ENCODE assay signal across 16 cellular contexts in the genomic region with DNA sequence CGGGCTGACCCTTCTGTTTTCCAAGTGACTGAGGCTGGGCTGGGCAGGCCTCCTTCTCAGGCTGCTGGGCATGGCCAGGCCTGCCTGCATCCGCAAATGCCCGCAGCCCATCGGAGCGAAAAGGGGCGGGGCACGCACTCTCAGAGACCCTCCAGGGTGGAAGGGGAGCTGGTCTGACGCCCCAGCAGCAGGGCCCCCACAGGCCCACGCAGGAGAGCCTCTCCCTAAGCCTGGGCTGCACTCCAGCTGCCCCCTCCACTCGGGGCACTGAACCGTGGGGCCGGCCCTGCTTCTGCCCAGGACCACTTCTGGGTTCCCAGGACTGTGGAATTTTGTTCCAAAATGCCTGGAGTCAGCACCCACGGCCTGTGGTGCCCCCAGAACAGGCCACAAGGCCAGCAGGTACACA. TPM values are rescaled to one million over a fixed set of nuclear protein-coding genes. Genes with fewer than 3 reads are reported as not detected.
A peak's percentile ranks its signal among the peaks of the same experiment; 100 is the strongest.
DNase-seq lines count a peak whose midpoint lies in the region; ATAC-seq and TF ChIP-seq lines count a peak whose summit lies in the region.
"Had no signal": no experiment of that assay in that cellular context is flagged by ENCODE, and none has a peak within 500 bp of the region (broad histone marks: within the 10 kb centered on the region; RNA-seq: fewer than 3 reads in every experiment).

No MANE protein-coding gene starts in this region.

- 46 to 52% methylated on average over 13 of the region's 13 CpGs for WGBS in esophagus, 2 donors

- H3K27me3 Mint-ChIP-seq in nephron progenitor cell (ENCODE audit: low read depth, poor library complexity) = peaks cover 55% of the 10 kb centered on the region

- ATAC-seq in Right ventricle myocardium superior (ENCODE audit: poor library complexity) (no peak), Right ventricle myocardium inferior (no peak), GM19397 (IDR thresholded peaks at IDR 0.05; ENCODE audit: unreplicated experiment) (no peak), GM18858 (IDR thresholded peaks at IDR 0.05; ENCODE audit: unreplicated experiment) (no peak)

- peaks cover 20% of the 10 kb centered on the region for H3K9me3 Mint-ChIP-seq in nephron progenitor cell

- H3K4me1 ChIP-seq in esophagus (ENCODE audit: control insufficient read depth in 2 of 2, insufficient read depth in 2 of 2, low read length in 1 of 2) = peaks cover 0 to 13% of the 10 kb centered on the region in 2 donors
- peaks cover 8% of the 10 kb centered on the region for H3K4me1 ChIP-seq in vagina

- H3K36me3 ChIP-seq in esophagus (ENCODE audit: control insufficient read depth in 2 of 2, insufficient read depth in 2 of 2, low read length in 1 of 2) = no peaks in the 10 kb centered on the region
- no peaks in the 10 kb centered on the region for H3K36me3 ChIP-seq in vagina

- H3K27me3 ChIP-seq in esophagus (ENCODE audit: control insufficient read depth in 1 of 2, insufficient read depth in 2 of 2, low read length in 2 of 2) (no peaks in the 10 kb centered on the region), vagina (no peaks in the 10 kb centered on the region)

- H3K4me3 ChIP-seq in esophagus (ENCODE audit: low read depth in 1 of 2, low read length in 2 of 2) (peak overlapping the region; percentile 8), vagina (no peak overlapping the region)

- no peak overlapping the region for H3K27ac Mint-ChIP-seq in nephron progenitor cell
- H3K27ac Mint-ChIP-seq: IgD-negative memory B cell had no signal

- intact Hi-C loops in Right ventricle myocardium superior (cut with DNase I) (no loop called here), Right ventricle myocardium inferior (cut with DNase I) (no loop called here), vagina (cut with DNase I) (no loop called here)

- peak; percentile 29 for DNase-seq in Right ventricle myocardium superior
- DNase-seq in Right ventricle myocardium inferior (ENCODE audit: missing footprints) = no peak
- peak; percentile 47 for DNase-seq in nephron progenitor cell
- DNase-seq in vagina (ENCODE audit: extremely low spot score in 2 of 2) = no peak
- no peak for DNase-seq in retina
- DNase-seq: activated CD4-positive, alpha-beta T cell treated with anti-CD3 and anti-CD28 coated beads, Interleukin-2, amount 50 U/mL, for 4 hours; activated naive CD4-positive, alpha-beta T cell treated with anti-CD3 and anti-CD28 coated beads, Interleukin-2, amount 50 U/mL, for 16 hours; foreskin melanocyte; NCI-H1694 treated with DMSO at 0.1 percent for 48 hours had no signal

- peak overlapping the region; percentile 64 to 68 for H3K27ac ChIP-seq in esophagus (ENCODE audit: low read depth in 2 of 2, low read length in 1 of 2)
- peak overlapping the region; percentile 17 for H3K27ac ChIP-seq in vagina

- no peaks in the 10 kb centered on the region for H3K9me3 ChIP-seq in esophagus (ENCODE audit: control insufficient read depth in 2 of 2, insufficient read depth in 1 of 2, low read depth in 1 of 2, low read length in 1 of 2)
- H3K9me3 ChIP-seq in vagina = no peaks in the 10 kb centered on the region

- peaks cover 6% of the 10 kb centered on the region for H3K4me1 Mint-ChIP-seq in nephron progenitor cell

- H3K36me3 Mint-ChIP-seq in nephron progenitor cell (ENCODE audit: low read depth) = peaks cover 7% of the 10 kb centered on the region

- H3K4me3 Mint-ChIP-seq in nephron progenitor cell = no peak overlapping the region
- H3K4me3 Mint-ChIP-seq: IgD-negative memory B cell had no signal

- TF ChIP-seq POLR2A in vagina (IDR thresholded peaks at IDR 0.05) = no peak

- TF ChIP-seq CTCF in nephron progenitor cell (IDR thresholded peaks at IDR 0.05) = no peak
- no peak for TF ChIP-seq CTCF in vagina (IDR thresholded peaks at IDR 0.05)

RNA-seq across cellular contexts. Expression of a gene that starts 9.3 kb away (rescaled TPM):
- 6.4 TPM for total RNA-seq in Right ventricle myocardium superior
- 10.0 TPM for total RNA-seq in Right ventricle myocardium inferior
- 10 to 100 TPM in 1 of 2 donors, 1 to 10 TPM in 1; 5.8 to 25.7 TPM for polyA plus RNA-seq in esophagus
- total RNA-seq in vagina = 4.2 TPM

RNA-seq across cellular contexts. Expression of a gene that starts 30.2 kb away (rescaled TPM):
- 8.0 TPM for total RNA-seq in Right ventricle myocardium superior
- total RNA-seq in Right ventricle myocardium inferior = 8.2 TPM
- polyA plus RNA-seq in esophagus = 1 to 10 TPM; 4.1 to 5.5 TPM
- total RNA-seq in vagina = 10.8 TPM

RNA-seq across cellular contexts. Expression of a gene that starts 37.8 kb away (rescaled TPM):
- total RNA-seq in Right ventricle myocardium superior (not detected), Right ventricle myocardium inferior (not detected), vagina (2.0 TPM)
- 1 to 10 TPM in 1 of 2 donors, under 1 TPM in 1; 0.48 to 1.5 TPM for polyA plus RNA-seq in esophagus
- total RNA-seq: cerebellum; kidney epithelial cell; T-helper 2 cell treated with Interferon-gamma antibody and Interleukin-4, amounts not matched to agents 100 ng/mL and 5 ng/mL, for 36 hours had no signal
- polyA plus RNA-seq: IgD-negative memory B cell had no signal

Comparison
In these comparisons a context has a peak if more than half of its experiments do, and no peak if none do; other contexts are left out.
1. DNase-seq: peak in Right ventricle myocardium superior (single experiment) and nephron progenitor cell (single experiment); none in Right ventricle myocardium inferior (single experiment), vagina (0 of 2) and retina (single experiment).
2. H3K4me3 ChIP-seq: peak in esophagus (2 of 2); none in vagina (0 of 2).